Comparison of ENCODE assay signal across 1 cellular context in the genomic region with DNA sequence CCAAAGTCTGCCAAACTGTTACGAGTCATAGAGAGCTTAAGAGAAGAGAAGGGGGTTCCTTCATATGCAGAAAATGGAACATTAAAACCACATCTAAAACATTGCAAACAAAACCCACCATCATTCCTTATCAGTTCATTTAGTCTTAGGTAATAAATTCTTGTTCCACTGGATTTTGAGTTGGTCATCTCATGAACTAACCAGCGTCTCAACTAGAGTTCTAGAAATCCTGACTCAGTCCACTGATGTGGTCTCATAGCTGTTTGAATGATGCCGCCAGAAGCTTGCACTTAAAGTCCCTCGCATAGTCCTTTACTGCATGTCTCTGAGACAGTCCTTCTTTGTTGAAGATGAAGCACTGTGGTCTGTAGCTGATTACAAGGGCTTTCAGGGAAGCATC.
A peak's percentile ranks its signal among the peaks of the same experiment; 100 is the strongest.
TF ChIP-seq lines count a peak whose summit lies in the region.

No MANE protein-coding gene starts in this region.

TF ChIP-seq in HCT116, 20 proteins besides CTCF, POLR2A, EP300 and RAD21:
- TF ChIP-seq EZH2phosphoT487 (IDR thresholded peaks at IDR 0.05; ENCODE audit: borderline replicate concordance) (no peak), SIN3A (IDR thresholded peaks at IDR 0.05; ENCODE audit: low read depth) (no peak), CEBPB (IDR thresholded peaks at IDR 0.05; ENCODE audit: low read depth) (no peak; the same call in 1 of the 2 replicates), EGR1 (IDR thresholded peaks at IDR 0.05; ENCODE audit: low read depth) (no peak), JUND (IDR thresholded peaks at IDR 0.05) (peak; percentile 57), SP1 (IDR thresholded peaks at IDR 0.05; ENCODE audit: low read depth) (peak; percentile 46; the same call in 1 of the 2 replicates), CBX3 (IDR thresholded peaks at IDR 0.05; ENCODE audit: low read depth) (no peak), ZFX (IDR thresholded peaks at IDR 0.05) (no peak), FOSL1 (IDR thresholded peaks at IDR 0.05; ENCODE audit: low read depth) (peak; percentile 38; the same call in 1 of the 2 replicates), POLR2AphosphoS5 (IDR thresholded peaks at IDR 0.05; ENCODE audit: low read depth, low read length) (no peak), ELF1 (IDR thresholded peaks at IDR 0.05; ENCODE audit: borderline replicate concordance, low read depth) (no peak), YY1 (IDR thresholded peaks at IDR 0.05; ENCODE audit: extremely low read depth, insufficient replicate concordance, low read depth, low read length) (no peak), SRF (IDR thresholded peaks at IDR 0.05; ENCODE audit: low read depth) (no peak)
- TF ChIP-seq, protein P1, sequence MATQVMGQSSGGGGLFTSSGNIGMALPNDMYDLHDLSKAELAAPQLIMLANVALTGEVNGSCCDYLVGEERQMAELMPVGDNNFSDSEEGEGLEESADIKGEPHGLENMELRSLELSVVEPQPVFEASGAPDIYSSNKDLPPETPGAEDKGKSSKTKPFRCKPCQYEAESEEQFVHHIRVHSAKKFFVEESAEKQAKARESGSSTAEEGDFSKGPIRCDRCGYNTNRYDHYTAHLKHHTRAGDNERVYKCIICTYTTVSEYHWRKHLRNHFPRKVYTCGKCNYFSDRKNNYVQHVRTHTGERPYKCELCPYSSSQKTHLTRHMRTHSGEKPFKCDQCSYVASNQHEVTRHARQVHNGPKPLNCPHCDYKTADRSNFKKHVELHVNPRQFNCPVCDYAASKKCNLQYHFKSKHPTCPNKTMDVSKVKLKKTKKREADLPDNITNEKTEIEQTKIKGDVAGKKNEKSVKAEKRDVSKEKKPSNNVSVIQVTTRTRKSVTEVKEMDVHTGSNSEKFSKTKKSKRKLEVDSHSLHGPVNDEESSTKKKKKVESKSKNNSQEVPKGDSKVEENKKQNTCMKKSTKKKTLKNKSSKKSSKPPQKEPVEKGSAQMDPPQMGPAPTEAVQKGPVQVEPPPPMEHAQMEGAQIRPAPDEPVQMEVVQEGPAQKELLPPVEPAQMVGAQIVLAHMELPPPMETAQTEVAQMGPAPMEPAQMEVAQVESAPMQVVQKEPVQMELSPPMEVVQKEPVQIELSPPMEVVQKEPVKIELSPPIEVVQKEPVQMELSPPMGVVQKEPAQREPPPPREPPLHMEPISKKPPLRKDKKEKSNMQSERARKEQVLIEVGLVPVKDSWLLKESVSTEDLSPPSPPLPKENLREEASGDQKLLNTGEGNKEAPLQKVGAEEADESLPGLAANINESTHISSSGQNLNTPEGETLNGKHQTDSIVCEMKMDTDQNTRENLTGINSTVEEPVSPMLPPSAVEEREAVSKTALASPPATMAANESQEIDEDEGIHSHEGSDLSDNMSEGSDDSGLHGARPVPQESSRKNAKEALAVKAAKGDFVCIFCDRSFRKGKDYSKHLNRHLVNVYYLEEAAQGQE (IDR thresholded peaks at IDR 0.05; ENCODE audit: low read depth) = no peak
- TF ChIP-seq, protein P2, sequence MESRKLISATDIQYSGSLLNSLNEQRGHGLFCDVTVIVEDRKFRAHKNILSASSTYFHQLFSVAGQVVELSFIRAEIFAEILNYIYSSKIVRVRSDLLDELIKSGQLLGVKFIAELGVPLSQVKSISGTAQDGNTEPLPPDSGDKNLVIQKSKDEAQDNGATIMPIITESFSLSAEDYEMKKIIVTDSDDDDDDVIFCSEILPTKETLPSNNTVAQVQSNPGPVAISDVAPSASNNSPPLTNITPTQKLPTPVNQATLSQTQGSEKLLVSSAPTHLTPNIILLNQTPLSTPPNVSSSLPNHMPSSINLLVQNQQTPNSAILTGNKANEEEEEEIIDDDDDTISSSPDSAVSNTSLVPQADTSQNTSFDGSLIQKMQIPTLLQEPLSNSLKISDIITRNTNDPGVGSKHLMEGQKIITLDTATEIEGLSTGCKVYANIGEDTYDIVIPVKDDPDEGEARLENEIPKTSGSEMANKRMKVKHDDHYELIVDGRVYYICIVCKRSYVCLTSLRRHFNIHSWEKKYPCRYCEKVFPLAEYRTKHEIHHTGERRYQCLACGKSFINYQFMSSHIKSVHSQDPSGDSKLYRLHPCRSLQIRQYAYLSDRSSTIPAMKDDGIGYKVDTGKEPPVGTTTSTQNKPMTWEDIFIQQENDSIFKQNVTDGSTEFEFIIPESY (IDR thresholded peaks at IDR 0.05; ENCODE audit: extremely low read depth, insufficient replicate concordance, low read length) = no peak
